Comparison of ENCODE assay signal across 32 cellular contexts in genomic region chr10:50398383-50398782, GRCh38.
DNase-seq lines count a peak whose midpoint lies in the region; ATAC-seq, FAIRE-seq and TF ChIP-seq lines count a peak whose summit lies in the region.
"Had no signal": no experiment of that assay in that cellular context is flagged by ENCODE, and none has a peak within 500 bp of the region (broad histone marks: within the 10 kb centered on the region; RNA-seq: fewer than 3 reads in every experiment).

No MANE protein-coding gene starts in this region.

- H3K27ac Mint-ChIP-seq in MCF 10A (ENCODE audit: low read depth, unreplicated experiment) (no peak overlapping the region), astrocyte (ENCODE audit: unreplicated experiment) (no peak overlapping the region)
- H3K27ac Mint-ChIP-seq: nephron; stimulated activated naive CD8-positive, alpha-beta T cell treated with anti-CD3 and anti-CD28 coated beads, Interleukin-15, Interleukin-2, amounts not matched to agents 100 ng/mL and 50 ng/mL, for 24 hours had no signal

- FAIRE-seq in astrocyte (lab: Jason Lieb, UNC) (no peak), endothelial cell of umbilical vein (lab: Jason Lieb, UNC) (peak; percentile 37)
- FAIRE-seq: colon had no signal

- no peak overlapping the region for H3K4me3 ChIP-seq in breast epithelium
- no peak overlapping the region for H3K4me3 ChIP-seq in astrocyte (ENCODE audit: insufficient read depth, low read depth, low read length)
- H3K4me3 ChIP-seq in endothelial cell of umbilical vein (replicated peaks in 1 of 3; ENCODE audit: insufficient read depth in 1 of 3, low read depth in 1 of 3, low read length in 3 of 3) = no peak overlapping the region
- H3K4me3 ChIP-seq: body of pancreas, gastroesophageal sphincter, lung, ovary, uterus had no signal

- H3K27ac ChIP-seq in breast epithelium = no peak overlapping the region
- no peak overlapping the region for H3K27ac ChIP-seq in astrocyte (ENCODE audit: low read depth, low read length)
- H3K27ac ChIP-seq in endothelial cell of umbilical vein (ENCODE audit: insufficient read depth, low read depth, low read length) = no peak overlapping the region
- H3K27ac ChIP-seq: body of pancreas, gastroesophageal sphincter, ovary, uterus had no signal

- peaks cover 0 to 11% of the 10 kb centered on the region in 2 donors for H3K4me1 ChIP-seq in breast epithelium
- peaks cover 20% of the 10 kb centered on the region for H3K4me1 ChIP-seq in astrocyte (ENCODE audit: insufficient read depth, low read length)
- peaks cover 10% of the 10 kb centered on the region for H3K4me1 ChIP-seq in endothelial cell of umbilical vein (ENCODE audit: control insufficient read depth, extremely low read depth, insufficient read depth, low read length)
- H3K4me1 ChIP-seq: uterus had no signal

- H3K9me3 ChIP-seq in breast epithelium (no peaks in the 10 kb centered on the region), astrocyte (ENCODE audit: insufficient read depth, low read depth, low read length) (no peaks in the 10 kb centered on the region), endothelial cell of umbilical vein (replicated peaks; ENCODE audit: control insufficient read depth, insufficient read depth, low read length) (no peaks in the 10 kb centered on the region)
- H3K9me3 ChIP-seq: body of pancreas, gastroesophageal sphincter, ovary, uterus had no signal

- H3K9me1 ChIP-seq in endothelial cell of umbilical vein (replicated peaks; ENCODE audit: control insufficient read depth, extremely low read depth, insufficient read depth, low read length) = no peaks in the 10 kb centered on the region

- H3K9ac ChIP-seq in astrocyte (ENCODE audit: low read length) (no peak overlapping the region), endothelial cell of umbilical vein (replicated peaks; ENCODE audit: extremely low read depth, insufficient read depth, low read length) (no peak overlapping the region)

- BruUV-seq in MCF 10A (replicated peaks; lab: Mats Ljungman, UMichigan) = no TSS peak
- BruUV-seq in endothelial cell of umbilical vein (replicated peaks; lab: Mats Ljungman, UMichigan) = no TSS peak

- H3K27me3 ChIP-seq in breast epithelium (no peaks in the 10 kb centered on the region), astrocyte (ENCODE audit: insufficient read depth, low read length) (no peaks in the 10 kb centered on the region), endothelial cell of umbilical vein (ENCODE audit: control insufficient read depth in 2 of 2, insufficient read depth in 2 of 2, low read length in 2 of 2) (no peaks in the 10 kb centered on the region)
- H3K27me3 ChIP-seq: body of pancreas, gastroesophageal sphincter, ovary, uterus had no signal

- H3K4me1 Mint-ChIP-seq in MCF 10A (ENCODE audit: insufficient read depth, unreplicated experiment) = peaks cover 54% of the 10 kb centered on the region
- peaks cover 26% of the 10 kb centered on the region for H3K4me1 Mint-ChIP-seq in astrocyte (ENCODE audit: low read depth, unreplicated experiment)

- ATAC-seq in HG03095 (IDR thresholded peaks at IDR 0.05; ENCODE audit: unreplicated experiment) (no peak), GM18505 (IDR thresholded peaks at IDR 0.05; ENCODE audit: unreplicated experiment) (no peak), HG03108 (IDR thresholded peaks at IDR 0.05; ENCODE audit: unreplicated experiment) (no peak)
- ATAC-seq: activated CD4-positive, CD25-positive, alpha-beta regulatory T cell treated with anti-CD3 and anti-CD28 coated beads, Interleukin-2, amount 50 U/mL, for 24 hours; body of pancreas; gastroesophageal sphincter; Panc1 had no signal

- intact Hi-C loops in MCF 10A (cut with micrococcal nuclease) (loop anchor here (5.0 kb wide), 1 partner anchor 71 kb away; no protein-coding TSS in a partner anchor), breast epithelium (cut with DNase I; ENCODE audit: low total_unique reads) (no loop called here), endothelial cell of umbilical vein (cut with micrococcal nuclease) (no loop called here)

- H2AFZ ChIP-seq in astrocyte (ENCODE audit: low read depth, low read length) (no peak overlapping the region), endothelial cell of umbilical vein (ENCODE audit: low read depth, low read length) (no peak overlapping the region)

- CTCF ChIA-PET in MCF 10A (lab: Yijun Ruan, JAX) = interaction anchor here (0.6 to 1.2 kb wide), 3 partner anchors 15 to 28 kb away, joined by 3 to 4 read pairs (median 3); no protein-coding TSS in a partner anchor
- CTCF ChIA-PET in endothelial cell of umbilical vein (lab: Charles Lee) = interaction anchor here (1.4 to 2.2 kb wide), 3 partner anchors 11 to 31 kb away, joined by 4 to 12 read pairs (median 6); no protein-coding TSS in a partner anchor

- peaks cover 35% of the 10 kb centered on the region for H3K79me2 ChIP-seq in astrocyte (ENCODE audit: insufficient read depth, low read length)
- H3K79me2 ChIP-seq in endothelial cell of umbilical vein (ENCODE audit: control insufficient read depth, insufficient read depth, low read length) = peaks cover 24% of the 10 kb centered on the region

- H3K27me3 Mint-ChIP-seq in MCF 10A (ENCODE audit: insufficient read depth, unreplicated experiment) = no peaks in the 10 kb centered on the region
- H3K27me3 Mint-ChIP-seq in astrocyte (ENCODE audit: low read depth, unreplicated experiment) = no peaks in the 10 kb centered on the region
- H3K27me3 Mint-ChIP-seq: CD8-positive, alpha-beta memory T cell; stimulated activated naive CD8-positive, alpha-beta T cell treated with anti-CD3 and anti-CD28 coated beads, Interleukin-15, Interleukin-2, amounts not matched to agents 100 ng/mL and 50 ng/mL, for 24 hours had no signal

- H3K4me3 Mint-ChIP-seq in MCF 10A (ENCODE audit: unreplicated experiment) (no peak overlapping the region), astrocyte (ENCODE audit: unreplicated experiment) (no peak overlapping the region)
- H3K4me3 Mint-ChIP-seq: nephron; stimulated activated naive CD8-positive, alpha-beta T cell treated with anti-CD3 and anti-CD28 coated beads, Interleukin-15, Interleukin-2, amounts not matched to agents 100 ng/mL and 50 ng/mL, for 24 hours had no signal

- TF ChIP-seq CTCF in MCF 10A (IDR thresholded peaks at IDR 0.05; ENCODE audit: unreplicated experiment) (no peak), breast epithelium (IDR thresholded peaks at IDR 0.05) (no peak), astrocyte (IDR thresholded peaks at IDR 0.05; ENCODE audit: insufficient read depth, low read depth, low read length) (no peak), endothelial cell of umbilical vein (IDR thresholded peaks at IDR 0.05; ENCODE audit: extremely low read depth in 1 of 2, insufficient read depth in 1 of 2, low read depth in 1 of 2, low read length in 2 of 2) (no peak)

- H3K36me3 ChIP-seq in breast epithelium (no peaks in the 10 kb centered on the region), astrocyte (ENCODE audit: insufficient read depth, low read length) (no peaks in the 10 kb centered on the region), endothelial cell of umbilical vein (ENCODE audit: control insufficient read depth in 2 of 2, extremely low read depth in 1 of 2, insufficient read depth in 2 of 2, low read length in 2 of 2) (no peaks in the 10 kb centered on the region)
- H3K36me3 ChIP-seq: gastroesophageal sphincter, ovary, uterus had no signal

- POLR2A ChIA-PET in MCF 10A (lab: Yijun Ruan, JAX) (interaction anchor here (0.7 to 4.8 kb wide), 10 partner anchors 13 to 807 kb away, joined by 3 to 71 read pairs (median 4); partner anchors contain the start of gene SGMS1), endothelial cell of umbilical vein (lab: Charles Lee) (no interaction called here)

- TF ChIP-seq POLR2A in breast epithelium (IDR thresholded peaks at IDR 0.05) (no peak), endothelial cell of umbilical vein (IDR thresholded peaks at IDR 0.05; ENCODE audit: low read depth, low read length) (no peak), GM18505 (IDR thresholded peaks at IDR 0.05; ENCODE audit: borderline replicate concordance, extremely low read depth, insufficient read depth, insufficient read length) (no peak)

- H3K9me3 Mint-ChIP-seq in MCF 10A (ENCODE audit: unreplicated experiment) (no peaks in the 10 kb centered on the region), astrocyte (ENCODE audit: unreplicated experiment) (peaks cover 3% of the 10 kb centered on the region)
- H3K9me3 Mint-ChIP-seq: CD8-positive, alpha-beta memory T cell; nephron; stimulated activated naive CD8-positive, alpha-beta T cell treated with anti-CD3 and anti-CD28 coated beads, Interleukin-15, Interleukin-2, amounts not matched to agents 100 ng/mL and 50 ng/mL, for 24 hours had no signal

- H3K4me2 ChIP-seq in astrocyte (ENCODE audit: low read length) (no peak overlapping the region), endothelial cell of umbilical vein (ENCODE audit: insufficient read depth, low read length) (no peak overlapping the region)

- DNase-seq in MCF 10A (ENCODE audit: unreplicated experiment) (peak; percentile 84), breast epithelium (ENCODE audit: low spot score in 2 of 2) (no peak), astrocyte (ENCODE audit: low read depth) (peak; percentile 59), endothelial cell of umbilical vein (ENCODE audit: low read depth, low spot score) (peak; percentile 44), iris pigment epithelial cell (ENCODE audit: low read depth) (peak; percentile 84)
- DNase-seq: 8988T; activated CD4-positive, alpha-beta T cell treated with anti-CD3 and anti-CD28 coated beads, Interleukin-2, amount 50 U/mL, for 48 hours; activated CD8-positive, alpha-beta memory T cell treated with anti-CD3 and anti-CD28 coated beads, Interleukin-2, amount 50 U/mL, for 4 hours; activated naive CD4-positive, alpha-beta T cell treated with Interleukin-2 at 50 U/mL for 16 hours; body of pancreas; CD8-positive, alpha-beta memory T cell; effector CD4-positive, alpha-beta T cell; H7; kidney glomerular epithelial cell; NCI-H1436 treated with DMSO at 0.1 percent for 48 hours; NCI-H2107; NCI-H774; ovary; SHP77 treated with DMSO at 0.1 percent for 48 hours; stimulated activated CD4-positive, alpha-beta T cell treated with anti-CD3 and anti-CD28 coated beads, Interleukin-1b, Interleukin-23, amount 100 ng/mL, for 48 hours; T-helper 2 cell; uterus had no signal

- H4K20me1 ChIP-seq in astrocyte (ENCODE audit: insufficient read depth, low read length) (peaks cover 14% of the 10 kb centered on the region), endothelial cell of umbilical vein (replicated peaks; ENCODE audit: control insufficient read depth, extremely low read depth, insufficient read depth, low read length) (peaks cover 2% of the 10 kb centered on the region)

- H3K36me3 Mint-ChIP-seq in MCF 10A (ENCODE audit: insufficient read depth, unreplicated experiment) = no peaks in the 10 kb centered on the region
- no peaks in the 10 kb centered on the region for H3K36me3 Mint-ChIP-seq in astrocyte (ENCODE audit: low read depth, unreplicated experiment)

- dilution Hi-C loops in endothelial cell of umbilical vein (cut with MboI; ENCODE audit: extremely low pct_ligation_motif_present, low sequenced_read_pairs) = no loop called here

TF ChIP-seq in endothelial cell of umbilical vein, 7 proteins besides CTCF, POLR2A, EP300 and RAD21 (continues in another document):
- TF ChIP-seq JUN (IDR thresholded peaks at IDR 0.05; ENCODE audit: borderline replicate concordance, insufficient read depth, insufficient read length, low read depth) = no peak

Comparison
In these comparisons a context has a peak if more than half of its experiments do, and no peak if none do; other contexts are left out.
1. DNase-seq: peak in MCF 10A (single experiment), astrocyte (single experiment), endothelial cell of umbilical vein (single experiment) and iris pigment epithelial cell (single experiment); none in breast epithelium (0 of 2).